Comparison of ENCODE assay signal across 1 cellular context in genomic region chr5:51475628-51476027, GRCh38.
TF ChIP-seq lines count a peak whose summit lies in the region.

No MANE protein-coding gene starts in this region.

TF ChIP-seq in H1, 55 proteins besides CTCF, POLR2A, EP300 and RAD21 (continued from another document):
- no peak for TF ChIP-seq FOSL1 (IDR thresholded peaks at IDR 0.05; ENCODE audit: insufficient read depth, low read depth, low read length)
- no peak for TF ChIP-seq RFX5 (IDR thresholded peaks at IDR 0.05; ENCODE audit: borderline replicate concordance, low read depth, low read length)
- TF ChIP-seq ASH2L (IDR thresholded peaks at IDR 0.05; ENCODE audit: low read length) = no peak
- no peak for TF ChIP-seq BRCA1 (IDR thresholded peaks at IDR 0.05; ENCODE audit: low read depth, low read length)
- TF ChIP-seq HDAC6 (IDR thresholded peaks at IDR 0.05; ENCODE audit: low read depth, low read length) = no peak
TF ChIP-seq in H1: peak in this region for 0.
